ENCODE assay signal across 28 cellular contexts in genomic region chr2:28095622-28096021, GRCh38.
"Had no signal": no experiment of that assay in that cellular context is flagged by ENCODE, and none has a peak within 500 bp of the region (broad histone marks: within the 10 kb centered on the region; RNA-seq: fewer than 3 reads in every experiment).

No MANE protein-coding gene starts in this region.

- H3K36me3 ChIP-seq: esophagus muscularis mucosa, heart right ventricle, lower lobe of right lung, ovary, suprapubic skin, transverse colon, vagina had no signal

- H3K27me3 ChIP-seq: esophagus muscularis mucosa, heart right ventricle, ovary, suprapubic skin, transverse colon, vagina had no signal

- DNase-seq: effector memory CD4-positive, alpha-beta T cell; foreskin melanocyte; glutamatergic neuron; heart right ventricle; hippocampal formation; islet precursor cell; kidney glomerular epithelial cell; left colon; left ventricle myocardium superior; lower lobe of right lung; natural killer cell; occipital lobe; ovary; posterior cingulate gyrus; psoas muscle; right cardiac atrium; small intestine; stimulated activated CD4-positive, alpha-beta T cell treated with anti-CD3 and anti-CD28 coated beads, Interleukin-15, amount 100 ng/mL, for 24 hours; stimulated activated CD4-positive, alpha-beta T cell treated with anti-CD3 and anti-CD28 coated beads, Interleukin-4, amount 100 ng/mL, for 1 hour; stimulated activated CD8-positive, alpha-beta memory T cell treated with anti-CD3 and anti-CD28 coated beads, Interleukin-4, amount 100 ng/mL, for 48 hours; stimulated activated naive CD4-positive, alpha-beta T cell; stimulated activated naive CD8-positive, alpha-beta T cell treated with anti-CD3 and anti-CD28 coated beads, Interleukin-15, amount 100 ng/mL, for 72 hours; transverse colon had no signal

- H3K4me3 ChIP-seq: coronary artery, esophagus muscularis mucosa, heart right ventricle, lower lobe of right lung, ovary, psoas muscle, suprapubic skin, transverse colon, vagina had no signal

- FAIRE-seq: endothelial cell of umbilical vein, small intestine had no signal

- H3K4me1 ChIP-seq: lower lobe of right lung had no signal

- H3K27ac ChIP-seq: coronary artery, esophagus muscularis mucosa, lower lobe of right lung, ovary, psoas muscle, suprapubic skin, transverse colon, vagina had no signal

- H3K9me3 ChIP-seq: esophagus muscularis mucosa, heart right ventricle, lower lobe of right lung, ovary, suprapubic skin, transverse colon, vagina had no signal
